In genomic region chr10:68987611-68988010, GRCh38 we compare ENCODE assay signal across 1 cellular context.
TF ChIP-seq lines count a peak whose summit lies in the region.

No MANE protein-coding gene starts in this region.

TF ChIP-seq in GM23338, 12 proteins besides CTCF, POLR2A, EP300 and RAD21:
- TF ChIP-seq POLR2AphosphoS5 (IDR thresholded peaks at IDR 0.05; ENCODE audit: low read depth) (no peak), ETS1 (IDR thresholded peaks at IDR 0.05) (no peak)
TF ChIP-seq in GM23338: peak in this region for 0.
